ENCODE assay signal across 8 cellular contexts in the genomic region with DNA sequence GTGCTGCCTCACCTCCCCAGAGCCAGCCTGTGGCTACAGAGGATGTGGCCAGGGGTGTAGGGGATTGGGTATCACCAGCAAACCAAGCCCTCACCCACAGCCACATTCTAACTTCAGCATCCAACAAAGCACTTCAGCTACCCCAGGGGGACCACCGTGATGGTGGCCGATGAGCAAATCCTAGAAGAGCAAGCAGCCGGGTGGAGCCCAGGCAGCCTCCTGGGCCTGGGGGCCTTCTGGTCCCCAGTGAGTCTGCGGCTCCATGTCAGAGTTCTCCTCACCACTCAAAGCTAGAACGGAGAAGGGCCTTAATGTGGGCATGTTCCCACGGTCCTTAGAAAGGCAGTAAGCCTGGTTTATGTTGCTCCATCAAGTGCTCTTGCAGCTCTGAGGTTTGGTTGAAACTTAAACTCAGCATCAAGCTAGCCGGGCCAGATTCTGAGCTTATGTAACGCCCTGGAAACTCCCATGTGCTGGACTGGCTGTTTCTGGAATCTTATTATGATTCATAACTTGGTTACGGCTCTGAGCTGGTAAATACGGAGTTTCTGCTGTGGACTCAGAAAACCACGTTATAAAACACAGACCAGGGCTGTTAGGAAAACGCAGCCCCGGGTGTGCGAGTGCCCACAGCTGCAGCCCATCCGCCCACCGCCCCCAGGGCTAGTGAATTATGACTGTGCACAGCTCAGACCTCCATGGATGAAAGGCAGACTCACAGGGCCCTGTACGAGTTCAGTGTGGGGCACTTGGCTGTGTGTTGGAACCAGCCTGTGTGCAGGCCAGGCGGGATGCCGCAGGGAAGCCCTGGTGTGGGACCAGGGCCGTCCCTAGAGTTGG.
DNase-seq lines count a peak whose midpoint lies in the region; ATAC-seq and TF ChIP-seq lines count a peak whose summit lies in the region.

No MANE protein-coding gene starts in this region.

- no peak overlapping the region for H3K4me3 Mint-ChIP-seq in central memory CD8-positive, alpha-beta T cell
- H3K4me3 Mint-ChIP-seq in nephron progenitor cell, result no peak overlapping the region

- no peaks in the 10 kb centered on the region for H3K36me3 Mint-ChIP-seq in central memory CD8-positive, alpha-beta T cell (ENCODE audit: insufficient read depth)
- peaks cover 3% of the 10 kb centered on the region for H3K36me3 Mint-ChIP-seq in nephron progenitor cell (ENCODE audit: low read depth)

- no peak overlapping the region for H3K27ac Mint-ChIP-seq in central memory CD8-positive, alpha-beta T cell (ENCODE audit: low read depth)
- H3K27ac Mint-ChIP-seq in nephron progenitor cell, result no peak overlapping the region

- no peak for TF ChIP-seq CTCF in nephron progenitor cell (IDR thresholded peaks at IDR 0.05)

- in situ Hi-C loops in G401 (cut with HindIII; ENCODE audit: low sequenced_read_pairs), result no loop called here

- peaks cover 8% of the 10 kb centered on the region for H3K27me3 Mint-ChIP-seq in central memory CD8-positive, alpha-beta T cell
- peaks cover 4% of the 10 kb centered on the region for H3K27me3 Mint-ChIP-seq in nephron progenitor cell (ENCODE audit: low read depth, poor library complexity)

- no peaks in the 10 kb centered on the region for H3K9me3 Mint-ChIP-seq in central memory CD8-positive, alpha-beta T cell
- H3K9me3 Mint-ChIP-seq in nephron progenitor cell, result peaks cover 8% of the 10 kb centered on the region

- DNase-seq in EH (ENCODE audit: low read depth) (peak; percentile 91), nephron progenitor cell (peak; percentile 24), nucleus accumbens (lab: John Stamatoyannopoulos, UW) (no peak), G401 (ENCODE audit: low spot score) (no peak), SIG-M5 (lab: John Stamatoyannopoulos, UW) (no peak)
- no peak for DNase-seq in central memory CD8-positive, alpha-beta T cell (ENCODE audit: low spot score in 2 of 2)

- H3K4me1 Mint-ChIP-seq in central memory CD8-positive, alpha-beta T cell, result peaks cover 21% of the 10 kb centered on the region
- peaks cover 49% of the 10 kb centered on the region for H3K4me1 Mint-ChIP-seq in nephron progenitor cell

- ATAC-seq in GM19468 (IDR thresholded peaks at IDR 0.05; ENCODE audit: extremely low read depth, unreplicated experiment) (peak; percentile 30), HG03469 (IDR thresholded peaks at IDR 0.05; ENCODE audit: unreplicated experiment) (peak; percentile 56)
- peak; percentile 63 for ATAC-seq in central memory CD8-positive, alpha-beta T cell (replicated peaks; ENCODE audit: extremely low read depth, poor library complexity, severe bottlenecking)

Comparison
In these comparisons a context has a peak if more than half of its experiments do, and no peak if none do; other contexts are left out.
1. DNase-seq: peak in EH (single experiment) and nephron progenitor cell (single experiment); none in central memory CD8-positive, alpha-beta T cell (0 of 2), nucleus accumbens (0 of 56), G401 (single experiment) and SIG-M5 (single experiment).
2. Peak in every context shown above with its lines, with median percentiles within 50 percentile points of each other: ATAC-seq.